ENCODE assay signal across 8 cellular contexts in genomic region chr20:32358883-32359632, GRCh38. TPM values are rescaled to one million over a fixed set of nuclear protein-coding genes. Genes with fewer than 3 reads are reported as not detected.
DNase-seq lines count a peak whose midpoint lies in the region; ATAC-seq and TF ChIP-seq lines count a peak whose summit lies in the region.

No MANE protein-coding gene starts in this region.

- H3K36me3 Mint-ChIP-seq in activated T-helper 2 cell treated with anti-CD3 and anti-CD28 coated beads, Interferon-gamma antibody, Interleukin-2, Interleukin-4, amounts not matched to agents 10 μg/mL and 5 μg/mL and 100 μg/mL, durations not matched to agents 14 hours and 24 hours and 36 hours (ENCODE audit: low read depth), result peaks cover 48% of the 10 kb centered on the region
- H3K36me3 Mint-ChIP-seq in nephron (ENCODE audit: low read depth), result no peaks in the 10 kb centered on the region

- TF ChIP-seq POLR2A in Peyer's patch (IDR thresholded peaks at IDR 0.05), result peak in 1 of 2 donors; percentile 49

- peak; percentile 63 to 91 (median 89) for DNase-seq in Peyer's patch
- peak; percentile 67 for DNase-seq in activated T-helper 2 cell treated with anti-CD3 and anti-CD28 coated beads, Interferon-gamma antibody, Interleukin-2, Interleukin-4, amounts not matched to agents 10 μg/mL and 5 μg/mL and 100 μg/mL, durations not matched to agents 14 hours and 24 hours and 36 hours (ENCODE audit: low spot score)
- DNase-seq in fibroblast of pulmonary artery (ENCODE audit: low read depth), result peak; percentile 60
- peak; percentile 72 to 79 for DNase-seq in stimulated activated naive CD8-positive, alpha-beta T cell treated with anti-CD3 and anti-CD28 coated beads, Interleukin-15, amount 100 ng/mL, for 72 hours

- H3K27me3 Mint-ChIP-seq in activated T-helper 2 cell treated with anti-CD3 and anti-CD28 coated beads, Interferon-gamma antibody, Interleukin-2, Interleukin-4, amounts not matched to agents 10 μg/mL and 5 μg/mL and 100 μg/mL, durations not matched to agents 14 hours and 24 hours and 36 hours (ENCODE audit: low read depth), result no peaks in the 10 kb centered on the region
- no peaks in the 10 kb centered on the region for H3K27me3 Mint-ChIP-seq in nephron (ENCODE audit: low read depth)
- no peaks in the 10 kb centered on the region for H3K27me3 Mint-ChIP-seq in stimulated activated naive CD8-positive, alpha-beta T cell treated with anti-CD3 and anti-CD28 coated beads, Interleukin-15, amount 100 ng/mL, for 72 hours

- peaks cover 0 to 44% (median 14%) of the 10 kb centered on the region in 4 donors for H3K4me1 ChIP-seq in Peyer's patch

- peak overlapping the region; percentile 92 for H3K27ac Mint-ChIP-seq in activated T-helper 2 cell treated with anti-CD3 and anti-CD28 coated beads, Interferon-gamma antibody, Interleukin-2, Interleukin-4, amounts not matched to agents 10 μg/mL and 5 μg/mL and 100 μg/mL, durations not matched to agents 14 hours and 24 hours and 36 hours
- H3K27ac Mint-ChIP-seq in nephron, result peak overlapping the region; percentile 84 to 91 (median 89)
- H3K27ac Mint-ChIP-seq in stimulated activated naive CD8-positive, alpha-beta T cell treated with anti-CD3 and anti-CD28 coated beads, Interleukin-15, amount 100 ng/mL, for 72 hours, result peak overlapping the region; percentile 80 to 81

- no peaks in the 10 kb centered on the region for H3K9me3 Mint-ChIP-seq in activated T-helper 2 cell treated with anti-CD3 and anti-CD28 coated beads, Interferon-gamma antibody, Interleukin-2, Interleukin-4, amounts not matched to agents 10 μg/mL and 5 μg/mL and 100 μg/mL, durations not matched to agents 14 hours and 24 hours and 36 hours
- no peaks in the 10 kb centered on the region for H3K9me3 Mint-ChIP-seq in nephron
- no peaks in the 10 kb centered on the region for H3K9me3 Mint-ChIP-seq in stimulated activated naive CD8-positive, alpha-beta T cell treated with anti-CD3 and anti-CD28 coated beads, Interleukin-15, amount 100 ng/mL, for 72 hours

- H3K9me3 ChIP-seq in Peyer's patch, result no peaks in the 10 kb centered on the region

- H3K4me3 ChIP-seq in GM08714 (ENCODE audit: low read length), result peak overlapping the region; percentile 90
- H3K4me3 ChIP-seq in Peyer's patch, result peak overlapping the region; percentile 77 to 95 (median 92)
- H3K4me3 ChIP-seq in fibroblast of pulmonary artery (replicated peaks; ENCODE audit: low read depth, low read length), result peak overlapping the region; percentile 96

- H3K27me3 ChIP-seq in Peyer's patch, result no peaks in the 10 kb centered on the region

- H3K4me1 Mint-ChIP-seq in activated T-helper 2 cell treated with anti-CD3 and anti-CD28 coated beads, Interferon-gamma antibody, Interleukin-2, Interleukin-4, amounts not matched to agents 10 μg/mL and 5 μg/mL and 100 μg/mL, durations not matched to agents 14 hours and 24 hours and 36 hours (ENCODE audit: low read depth), result peaks cover 64% of the 10 kb centered on the region
- peaks cover 52% of the 10 kb centered on the region for H3K4me1 Mint-ChIP-seq in nephron
- peaks cover 84% of the 10 kb centered on the region for H3K4me1 Mint-ChIP-seq in stimulated activated naive CD8-positive, alpha-beta T cell treated with anti-CD3 and anti-CD28 coated beads, Interleukin-15, amount 100 ng/mL, for 72 hours

- no peaks in the 10 kb centered on the region for H3K36me3 ChIP-seq in Peyer's patch

- peak overlapping the region; percentile 98 to 99 (median 98) for H3K27ac ChIP-seq in Peyer's patch

- ATAC-seq in HG03432 (IDR thresholded peaks at IDR 0.05; ENCODE audit: unreplicated experiment) (peak; percentile 33), HG03039 (IDR thresholded peaks at IDR 0.05; ENCODE audit: unreplicated experiment) (no peak)
- peak; percentile 26 for ATAC-seq in stimulated activated naive CD8-positive, alpha-beta T cell treated with anti-CD3 and anti-CD28 coated beads, Interleukin-15, amount 100 ng/mL, for 72 hours

- intact Hi-C loops in activated T-helper 2 cell treated with anti-CD3 and anti-CD28 coated beads, Interferon-gamma antibody, Interleukin-2, Interleukin-4, amounts not matched to agents 10 μg/mL and 5 μg/mL and 100 μg/mL, durations not matched to agents 14 hours and 24 hours and 36 hours (cut with micrococcal nuclease), result loop anchor here (1.0 to 5.0 kb wide), 4 partner anchors 126 to 178 kb away; partner anchors contain the start of genes PLAGL2 and POFUT1

- no peak for TF ChIP-seq CTCF in Peyer's patch (IDR thresholded peaks at IDR 0.05)
- TF ChIP-seq CTCF in fibroblast of pulmonary artery (IDR thresholded peaks at IDR 0.05; ENCODE audit: low read length, missing control alignments), result no peak
- TF ChIP-seq CTCF in nephron (IDR thresholded peaks at IDR 0.05; ENCODE audit: unreplicated experiment in 3 of 3), result no peak

- peak overlapping the region; percentile 99 for H3K4me3 Mint-ChIP-seq in activated T-helper 2 cell treated with anti-CD3 and anti-CD28 coated beads, Interferon-gamma antibody, Interleukin-2, Interleukin-4, amounts not matched to agents 10 μg/mL and 5 μg/mL and 100 μg/mL, durations not matched to agents 14 hours and 24 hours and 36 hours (ENCODE audit: low read depth)
- H3K4me3 Mint-ChIP-seq in nephron, result peak overlapping the region; percentile 85 to 94 (median 89)
- H3K4me3 Mint-ChIP-seq in stimulated activated naive CD8-positive, alpha-beta T cell treated with anti-CD3 and anti-CD28 coated beads, Interleukin-15, amount 100 ng/mL, for 72 hours, result peak overlapping the region; percentile 88 to 95

RNA-seq across cellular contexts. Expression of gene ASXL1, which starts 0.9 kb away (rescaled TPM):
- total RNA-seq in Peyer's patch, result 100 to 1,000 TPM in 2 of 4 donors, 10 to 100 TPM in 2; 74.4 to 173 (median 115) TPM
- total RNA-seq in activated T-helper 2 cell treated with anti-CD3 and anti-CD28 coated beads, Interferon-gamma antibody, Interleukin-2, Interleukin-4, amounts not matched to agents 10 μg/mL and 5 μg/mL and 100 μg/mL, durations not matched to agents 14 hours and 24 hours and 36 hours, result 141 and 145 TPM in 2 replicates
